In the genomic region with DNA sequence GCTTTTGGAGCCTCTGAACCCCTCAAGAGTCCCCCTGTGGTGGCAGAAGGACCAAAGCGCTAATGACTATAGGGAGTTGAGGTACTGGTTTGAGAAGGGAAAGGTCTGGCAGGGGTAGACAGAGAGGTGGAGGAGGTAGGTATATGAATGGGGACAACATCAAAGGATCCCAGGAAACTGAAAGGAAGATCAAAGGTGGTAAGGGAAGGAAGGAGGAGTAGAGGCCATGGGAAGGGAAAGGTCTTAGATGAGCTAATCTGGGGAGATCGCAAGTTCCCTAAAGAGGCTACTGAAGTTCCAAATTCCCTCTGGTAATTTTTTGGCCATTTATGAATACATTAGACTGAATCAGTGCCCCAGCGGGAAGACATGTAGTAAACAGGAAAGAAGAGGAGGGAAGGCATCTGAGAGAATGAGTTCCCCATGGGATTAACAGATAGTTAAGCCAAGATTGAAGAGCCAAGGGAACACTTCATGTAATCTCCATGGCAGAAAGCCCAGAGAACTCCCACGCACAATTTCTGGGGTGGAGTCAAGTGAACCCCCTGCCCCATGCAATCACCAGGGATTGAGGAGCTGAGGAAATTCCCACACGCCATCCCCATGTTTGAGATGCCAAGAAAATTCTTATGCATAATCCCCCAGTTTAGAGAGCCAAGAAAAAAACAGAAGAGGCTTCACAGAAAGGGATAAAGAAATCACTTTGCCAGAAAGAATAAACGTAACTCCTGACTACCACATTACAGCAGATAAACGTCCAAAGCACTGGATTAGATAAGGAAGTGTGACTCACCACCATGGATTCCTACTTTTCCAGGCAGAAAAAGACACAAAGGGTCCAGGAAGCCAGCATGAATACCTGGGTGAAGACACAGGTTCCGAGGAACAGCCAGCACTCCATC, we compare ENCODE assay signal across 11 cellular contexts. TPM values are rescaled to one million over a fixed set of nuclear protein-coding genes. Genes with fewer than 3 reads are reported as not detected.
DNase-seq lines count a peak whose midpoint lies in the region; ATAC-seq and TF ChIP-seq lines count a peak whose summit lies in the region.
"Had no signal": no experiment of that assay in that cellular context is flagged by ENCODE, and none has a peak within 500 bp of the region (broad histone marks: within the 10 kb centered on the region; RNA-seq: fewer than 3 reads in every experiment).

No MANE protein-coding gene starts in this region.

- H3K4me1 Mint-ChIP-seq in activated CD4-positive, alpha-beta T cell treated with anti-CD3 and anti-CD28 coated beads for 36 hours, result no peaks in the 10 kb centered on the region
- H3K4me1 Mint-ChIP-seq: activated CD4-positive, alpha-beta T cell treated with anti-CD3 and anti-CD28 coated beads, Interleukin-2, amount 10 ng/mL, durations not matched to agents 7 days and 5 days had no signal

- no peaks in the 10 kb centered on the region for H3K9me3 Mint-ChIP-seq in activated CD4-positive, alpha-beta T cell treated with anti-CD3 and anti-CD28 coated beads for 36 hours (ENCODE audit: low read depth)
- H3K9me3 Mint-ChIP-seq: activated CD4-positive, alpha-beta T cell treated with anti-CD3 and anti-CD28 coated beads, Interleukin-2, amount 10 ng/mL, durations not matched to agents 7 days and 5 days; stimulated activated naive CD8-positive, alpha-beta T cell treated with anti-CD3 and anti-CD28 coated beads, Interleukin-15, Interleukin-2, amounts not matched to agents 100 ng/mL and 50 ng/mL, for 24 hours had no signal

- H3K27me3 ChIP-seq in liver (ENCODE audit: control insufficient read depth in 4 of 4, insufficient read depth in 4 of 4, low read length in 3 of 4) (no peaks in the 10 kb centered on the region), upper lobe of right lung (no peaks in the 10 kb centered on the region)

- H3K27me3 Mint-ChIP-seq in activated CD4-positive, alpha-beta T cell treated with anti-CD3 and anti-CD28 coated beads for 36 hours, result no peaks in the 10 kb centered on the region
- H3K27me3 Mint-ChIP-seq: activated CD4-positive, alpha-beta T cell treated with anti-CD3 and anti-CD28 coated beads, Interleukin-2, amount 10 ng/mL, durations not matched to agents 7 days and 5 days; stimulated activated naive CD8-positive, alpha-beta T cell treated with anti-CD3 and anti-CD28 coated beads, Interleukin-15, Interleukin-2, amounts not matched to agents 100 ng/mL and 50 ng/mL, for 24 hours had no signal

- no peak overlapping the region for H3K4me3 Mint-ChIP-seq in activated CD4-positive, alpha-beta T cell treated with anti-CD3 and anti-CD28 coated beads for 36 hours
- H3K4me3 Mint-ChIP-seq: activated CD4-positive, alpha-beta T cell treated with anti-CD3 and anti-CD28 coated beads, Interleukin-2, amount 10 ng/mL, durations not matched to agents 7 days and 5 days; stimulated activated naive CD8-positive, alpha-beta T cell treated with anti-CD3 and anti-CD28 coated beads, Interleukin-15, Interleukin-2, amounts not matched to agents 100 ng/mL and 50 ng/mL, for 24 hours had no signal

- intact Hi-C loops in upper lobe of right lung (cut with DNase I), result no loop called here
- intact Hi-C loops in activated CD4-positive, alpha-beta T cell treated with anti-CD3 and anti-CD28 coated beads for 36 hours (cut with DNase I, micrococcal nuclease), result no loop called here

- H3K36me3 ChIP-seq in liver (ENCODE audit: control insufficient read depth in 4 of 4, insufficient read depth in 3 of 4, low read depth in 1 of 4, low read length in 3 of 4), result no peaks in the 10 kb centered on the region
- H3K36me3 ChIP-seq in upper lobe of right lung, result no peaks in the 10 kb centered on the region

- POLR2A ChIA-PET in activated CD4-positive, alpha-beta T cell treated with anti-CD3 and anti-CD28 coated beads for 36 hours (lab: Charles Lee), result no interaction called here

- H3K9me3 ChIP-seq in liver (ENCODE audit: control insufficient read depth in 4 of 4, low read length in 3 of 4), result peaks cover 0 to 2% (median 0%) of the 10 kb centered on the region in 4 donors
- H3K9me3 ChIP-seq in upper lobe of right lung, result no peaks in the 10 kb centered on the region

- CTCF ChIA-PET in activated CD4-positive, alpha-beta T cell treated with anti-CD3 and anti-CD28 coated beads for 36 hours (lab: Charles Lee), result interaction anchor here (0.6 to 1.0 kb wide), 2 partner anchors 19 to 391 kb away, joined by 3 to 4 read pairs; no protein-coding TSS in a partner anchor

- TF ChIP-seq CTCF in cardiac fibroblast (IDR thresholded peaks at IDR 0.05; ENCODE audit: low read depth, low read length) (no peak), liver (IDR thresholded peaks at IDR 0.05; ENCODE audit: low read depth, low read length, missing input control) (no peak), upper lobe of right lung (IDR thresholded peaks at IDR 0.05) (no peak)

- TF ChIP-seq RAD21 in liver (IDR thresholded peaks at IDR 0.05), result no peak

- peak; percentile 24 for DNase-seq in HS-5 (ENCODE audit: low read depth)
- peak; percentile 68 to 95 for DNase-seq in cardiac fibroblast (ENCODE audit: low read depth in 2 of 2)
- DNase-seq in upper lobe of right lung, result no peak
- no peak for DNase-seq in NCI-H1436 treated with DMSO at 0.1 percent for 48 hours (lab: John Stamatoyannopoulos, UW)
- no peak for DNase-seq in DMS79 (lab: John Stamatoyannopoulos, UW)
- DNase-seq in activated CD4-positive, alpha-beta T cell treated with anti-CD3 and anti-CD28 coated beads for 36 hours, result no peak
- DNase-seq: activated CD4-positive, alpha-beta T cell treated with anti-CD3 and anti-CD28 coated beads, Interleukin-2, amount 10 ng/mL, durations not matched to agents 7 days and 5 days had no signal

- ATAC-seq in upper lobe of right lung, result no peak
- no peak for ATAC-seq in activated CD4-positive, alpha-beta T cell treated with anti-CD3 and anti-CD28 coated beads for 36 hours
- ATAC-seq: Panc1 had no signal

- WGBS in liver, result 78% methylated on average over 8 of the region's 8 CpGs

- no peak overlapping the region for H3K9ac ChIP-seq in liver (ENCODE audit: low read depth in 1 of 2, low read length in 2 of 2)

- H3K36me3 Mint-ChIP-seq in activated CD4-positive, alpha-beta T cell treated with anti-CD3 and anti-CD28 coated beads for 36 hours (ENCODE audit: low read depth), result no peaks in the 10 kb centered on the region

- H3K27ac Mint-ChIP-seq in activated CD4-positive, alpha-beta T cell treated with anti-CD3 and anti-CD28 coated beads for 36 hours, result no peak overlapping the region
- H3K27ac Mint-ChIP-seq: activated CD4-positive, alpha-beta T cell treated with anti-CD3 and anti-CD28 coated beads, Interleukin-2, amount 10 ng/mL, durations not matched to agents 7 days and 5 days; stimulated activated naive CD8-positive, alpha-beta T cell treated with anti-CD3 and anti-CD28 coated beads, Interleukin-15, Interleukin-2, amounts not matched to agents 100 ng/mL and 50 ng/mL, for 24 hours had no signal

- H3K4me1 ChIP-seq in liver (ENCODE audit: control insufficient read depth in 4 of 4, insufficient read depth in 4 of 4, low read length in 3 of 4) (no peaks in the 10 kb centered on the region), upper lobe of right lung (no peaks in the 10 kb centered on the region)

- peak overlapping the region in 1 of 2 donors; percentile 18 for H3K27ac ChIP-seq in liver (ENCODE audit: low read depth in 1 of 2, low read length in 2 of 2)
- H3K27ac ChIP-seq in upper lobe of right lung, result peak overlapping the region; percentile 30

- no peak overlapping the region for H3K4me3 ChIP-seq in cardiac fibroblast (replicated peaks in 1 of 2; ENCODE audit: low read depth in 2 of 2, low read length in 2 of 2)
- no peak overlapping the region for H3K4me3 ChIP-seq in liver (ENCODE audit: low read depth in 1 of 3, low read length in 3 of 3)
- H3K4me3 ChIP-seq in upper lobe of right lung, result no peak overlapping the region
- H3K4me3 ChIP-seq: skin epidermis had no signal

TF ChIP-seq in liver, 16 proteins besides CTCF, POLR2A, EP300 and RAD21:
- TF ChIP-seq, protein P1, sequence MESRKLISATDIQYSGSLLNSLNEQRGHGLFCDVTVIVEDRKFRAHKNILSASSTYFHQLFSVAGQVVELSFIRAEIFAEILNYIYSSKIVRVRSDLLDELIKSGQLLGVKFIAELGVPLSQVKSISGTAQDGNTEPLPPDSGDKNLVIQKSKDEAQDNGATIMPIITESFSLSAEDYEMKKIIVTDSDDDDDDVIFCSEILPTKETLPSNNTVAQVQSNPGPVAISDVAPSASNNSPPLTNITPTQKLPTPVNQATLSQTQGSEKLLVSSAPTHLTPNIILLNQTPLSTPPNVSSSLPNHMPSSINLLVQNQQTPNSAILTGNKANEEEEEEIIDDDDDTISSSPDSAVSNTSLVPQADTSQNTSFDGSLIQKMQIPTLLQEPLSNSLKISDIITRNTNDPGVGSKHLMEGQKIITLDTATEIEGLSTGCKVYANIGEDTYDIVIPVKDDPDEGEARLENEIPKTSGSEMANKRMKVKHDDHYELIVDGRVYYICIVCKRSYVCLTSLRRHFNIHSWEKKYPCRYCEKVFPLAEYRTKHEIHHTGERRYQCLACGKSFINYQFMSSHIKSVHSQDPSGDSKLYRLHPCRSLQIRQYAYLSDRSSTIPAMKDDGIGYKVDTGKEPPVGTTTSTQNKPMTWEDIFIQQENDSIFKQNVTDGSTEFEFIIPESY (IDR thresholded peaks at IDR 0.05), result no peak
- TF ChIP-seq JUND (IDR thresholded peaks at IDR 0.05), result peak in 1 of 2 donors; percentile 24
- TF ChIP-seq NR2F2 (IDR thresholded peaks at IDR 0.05), result peak; percentile 25
TF ChIP-seq in liver: peak in this region for 2.

RNA-seq across cellular contexts. Expression of gene ZNF630, which starts 25.8 kb away (rescaled TPM):
- total RNA-seq in liver (under 1 TPM; 0.75 to 0.79 TPM), upper lobe of right lung (3.2 TPM)
- under 1 TPM; 0.30 to 0.65 TPM for polyA plus RNA-seq in liver
- total RNA-seq in activated CD4-positive, alpha-beta T cell treated with anti-CD3 and anti-CD28 coated beads for 36 hours, result 1 to 10 TPM; 1.7 to 1.8 TPM

RNA-seq across cellular contexts. Expression of gene SPACA5, which starts 38.9 kb away (rescaled TPM):
- total RNA-seq in liver, result not detected
- not detected for polyA plus RNA-seq in liver
- total RNA-seq in upper lobe of right lung, result not detected
- not detected for total RNA-seq in activated CD4-positive, alpha-beta T cell treated with anti-CD3 and anti-CD28 coated beads for 36 hours

RNA-seq across cellular contexts. Expression of gene ZNF182, which starts 41.9 kb away (rescaled TPM):
- total RNA-seq in liver (1 to 10 TPM; 3.1 TPM), upper lobe of right lung (5.0 TPM)
- polyA plus RNA-seq in liver, result 1 to 10 TPM in 1 of 2 donors, under 1 TPM in 1; 0.97 to 1.3 TPM
- 1 to 10 TPM; 8.0 to 9.3 TPM for total RNA-seq in activated CD4-positive, alpha-beta T cell treated with anti-CD3 and anti-CD28 coated beads for 36 hours

Comparison
In these comparisons a context has a peak if more than half of its experiments do, and no peak if none do; other contexts are left out.
1. DNase-seq: peak in HS-5 (single experiment) and cardiac fibroblast (2 of 2); none in upper lobe of right lung (single experiment), NCI-H1436 treated with DMSO at 0.1 percent for 48 hours (single experiment), DMS79 (single experiment) and activated CD4-positive, alpha-beta T cell treated with anti-CD3 and anti-CD28 coated beads for 36 hours (single experiment).